24 cellular contexts compared by ENCODE assay signal in genomic region chr2:205284323-205284722, GRCh38.
DNase-seq lines count a peak whose midpoint lies in the region; ATAC-seq and TF ChIP-seq lines count a peak whose summit lies in the region.
"Had no signal": no experiment of that assay in that cellular context is flagged by ENCODE, and none has a peak within 500 bp of the region (broad histone marks: within the 10 kb centered on the region; RNA-seq: fewer than 3 reads in every experiment).

No MANE protein-coding gene starts in this region.

- H3K4me1 ChIP-seq in neural progenitor cell (peaks cover 33% of the 10 kb centered on the region), mucosa of descending colon (ENCODE audit: low read depth) (no peaks in the 10 kb centered on the region)
- H3K4me1 ChIP-seq: BE2C, BLaER1 had no signal

- H2AFZ ChIP-seq in neural progenitor cell (replicated peaks): no peak overlapping the region

- H3K9ac ChIP-seq in neural progenitor cell: no peak overlapping the region
- H3K9ac ChIP-seq: BLaER1 had no signal

- H3F3A ChIP-seq in neural progenitor cell (ENCODE audit: low read depth): no peaks in the 10 kb centered on the region

- H3K4me3 ChIP-seq in neural progenitor cell: no peak overlapping the region
- H3K4me3 ChIP-seq in mucosa of descending colon: no peak overlapping the region
- H3K4me3 ChIP-seq: BLaER1, GM12878 had no signal

- H3K4me2 ChIP-seq in neural progenitor cell: peak overlapping the region; percentile 43
- H3K4me2 ChIP-seq: BLaER1 had no signal

- H3K36me3 Mint-ChIP-seq in neural progenitor cell: no peaks in the 10 kb centered on the region
- H3K36me3 Mint-ChIP-seq in activated naive CD4-positive, alpha-beta T cell treated with anti-CD3 and anti-CD28 coated beads, Interleukin-2, amount 50 U/mL, for 72 hours: peaks cover 0 to 5% of the 10 kb centered on the region in 2 donors
- H3K36me3 Mint-ChIP-seq: CD14-positive monocyte; CD4-positive, alpha-beta memory T cell; CD4-positive, CD25-positive, alpha-beta regulatory T cell; CD8-positive, alpha-beta memory T cell had no signal

- TF ChIP-seq CTCF in neural progenitor cell (IDR thresholded peaks at IDR 0.05) (no peak), mucosa of descending colon (IDR thresholded peaks at IDR 0.05) (no peak)

- no peak overlapping the region for H3K27ac ChIP-seq in neural progenitor cell
- H3K27ac ChIP-seq: BLaER1 had no signal

- no peak overlapping the region for H3K27ac Mint-ChIP-seq in neural progenitor cell
- no peak overlapping the region for H3K27ac Mint-ChIP-seq in activated naive CD4-positive, alpha-beta T cell treated with anti-CD3 and anti-CD28 coated beads, Interleukin-2, amount 50 U/mL, for 72 hours
- H3K27ac Mint-ChIP-seq: CD14-positive monocyte; CD4-positive, alpha-beta memory T cell; CD4-positive, CD25-positive, alpha-beta regulatory T cell; CD8-positive, alpha-beta memory T cell had no signal

- H3K27me3 Mint-ChIP-seq in neural progenitor cell (ENCODE audit: insufficient read depth, low read depth): no peaks in the 10 kb centered on the region
- H3K27me3 Mint-ChIP-seq: CD4-positive, alpha-beta memory T cell; CD4-positive, CD25-positive, alpha-beta regulatory T cell; CD8-positive, alpha-beta memory T cell had no signal

- H3K4me3 Mint-ChIP-seq in neural progenitor cell: no peak overlapping the region
- H3K4me3 Mint-ChIP-seq: CD14-positive monocyte; CD4-positive, alpha-beta memory T cell; CD4-positive, CD25-positive, alpha-beta regulatory T cell; CD8-positive, alpha-beta memory T cell had no signal

- peaks cover 32% of the 10 kb centered on the region for H3K4me1 Mint-ChIP-seq in neural progenitor cell
- H3K4me1 Mint-ChIP-seq: CD14-positive monocyte; CD4-positive, CD25-positive, alpha-beta regulatory T cell; CD8-positive, alpha-beta memory T cell had no signal

- no peak for ATAC-seq in mucosa of descending colon
- no peak for ATAC-seq in activated naive CD4-positive, alpha-beta T cell treated with anti-CD3 and anti-CD28 coated beads, Interleukin-2, amount 50 U/mL, for 72 hours
- ATAC-seq: GM12878 had no signal

- H3K9me3 ChIP-seq in neural progenitor cell (ENCODE audit: low read depth) (no peaks in the 10 kb centered on the region), mucosa of descending colon (no peaks in the 10 kb centered on the region)
- H3K9me3 ChIP-seq: BE2C, BLaER1 had no signal

- H4K20me1 ChIP-seq in neural progenitor cell (ENCODE audit: low read depth): no peaks in the 10 kb centered on the region
- H4K20me1 ChIP-seq: BLaER1 had no signal

- peak; percentile 48 for DNase-seq in NCI-H2227 (lab: John Stamatoyannopoulos, UW; ENCODE audit: unreplicated experiment)
- DNase-seq in left kidney (ENCODE audit: low read depth, low spot score): peak; percentile 53
- no peak for DNase-seq in neural progenitor cell (ENCODE audit: low spot score)
- DNase-seq in mucosa of descending colon: no peak
- DNase-seq in activated naive CD4-positive, alpha-beta T cell treated with anti-CD3 and anti-CD28 coated beads, Interleukin-2, amount 50 U/mL, for 72 hours (ENCODE audit: low spot score in 2 of 2): no peak
- DNase-seq in nucleus accumbens (lab: John Stamatoyannopoulos, UW): no peak
- DNase-seq: 8988T; ACHN; BE2C; C1 segment of cervical spinal cord; CD4-positive, alpha-beta memory T cell; CD4-positive, CD25-positive, alpha-beta regulatory T cell; CD8-positive, alpha-beta memory T cell; COR-L47; DMS 273 treated with DMSO at 0.1 percent for 48 hours; DMS153; DMS53; DMS79; DND-41; EL; GDM1 had no signal

- H3K27me3 ChIP-seq in neural progenitor cell: no peaks in the 10 kb centered on the region
- H3K27me3 ChIP-seq: BE2C, BLaER1 had no signal

- H3K79me2 ChIP-seq in neural progenitor cell (ENCODE audit: low read depth): no peaks in the 10 kb centered on the region

- H3K9me3 Mint-ChIP-seq in neural progenitor cell: no peaks in the 10 kb centered on the region
- H3K9me3 Mint-ChIP-seq in activated naive CD4-positive, alpha-beta T cell treated with anti-CD3 and anti-CD28 coated beads, Interleukin-2, amount 50 U/mL, for 72 hours: peaks cover 0 to 5% of the 10 kb centered on the region in 2 donors
- H3K9me3 Mint-ChIP-seq: CD4-positive, alpha-beta memory T cell had no signal

- H3K36me3 ChIP-seq in neural progenitor cell: no peaks in the 10 kb centered on the region
- no peaks in the 10 kb centered on the region for H3K36me3 ChIP-seq in mucosa of descending colon (ENCODE audit: low read depth)
- H3K36me3 ChIP-seq: BE2C, BLaER1 had no signal

- intact Hi-C loops in mucosa of descending colon (cut with DNase I, micrococcal nuclease): no loop called here

Comparison
In these comparisons a context has a peak if more than half of its experiments do, and no peak if none do; other contexts are left out.
1. DNase-seq: peak in NCI-H2227 (single experiment) and left kidney (single experiment); none in neural progenitor cell (single experiment), mucosa of descending colon (0 of 3), activated naive CD4-positive, alpha-beta T cell treated with anti-CD3 and anti-CD28 coated beads, Interleukin-2, amount 50 U/mL, for 72 hours (0 of 2) and nucleus accumbens (0 of 56).